Comparison of ENCODE assay signal across 20 cellular contexts in genomic region chr11:128929468-128929867, GRCh38. TPM values are rescaled to one million over a fixed set of nuclear protein-coding genes. Genes with fewer than 3 reads are reported as not detected.
DNase-seq lines count a peak whose midpoint lies in the region; ATAC-seq and TF ChIP-seq lines count a peak whose summit lies in the region.
"Had no signal": no experiment of that assay in that cellular context is flagged by ENCODE, and none has a peak within 500 bp of the region (broad histone marks: within the 10 kb centered on the region; RNA-seq: fewer than 3 reads in every experiment).

No MANE protein-coding gene starts in this region.

- TF ChIP-seq CTCF in GM10248 (IDR thresholded peaks at IDR 0.05; ENCODE audit: control extremely low read depth, extremely low read depth, low read depth, missing control alignments) (no peak), nephron progenitor cell (IDR thresholded peaks at IDR 0.05) (no peak), dorsolateral prefrontal cortex (IDR thresholded peaks at IDR 0.05 in 54 of 56, conservative IDR thresholded peaks at IDR 0.05 in 2 of 56; ENCODE audit: low read depth in 1 of 56, partially characterized antibody in 56 of 56) (no peak), SK-N-SH (IDR thresholded peaks at IDR 0.05) (no peak)

- peak overlapping the region; percentile 48 for H3K27ac Mint-ChIP-seq in dendritic cell treated with granulocyte-macrophage colony-stimulating factor and Interleukin-4, amounts not matched to agents 40 ng/mL and 50 ng/mL, for 4 days
- H3K27ac Mint-ChIP-seq in nephron progenitor cell: no peak overlapping the region

- H3K4me2 ChIP-seq in SK-N-SH: no peak overlapping the region

- intact Hi-C loops in dendritic cell treated with granulocyte-macrophage colony-stimulating factor and Interleukin-4, amounts not matched to agents 40 ng/mL and 50 ng/mL, for 4 days (cut with micrococcal nuclease): no loop called here
- intact Hi-C loops in dorsolateral prefrontal cortex (cut with DNase I): no loop called here

- peaks cover 6% of the 10 kb centered on the region for H3K27me3 Mint-ChIP-seq in dendritic cell treated with granulocyte-macrophage colony-stimulating factor and Interleukin-4, amounts not matched to agents 40 ng/mL and 50 ng/mL, for 4 days
- H3K27me3 Mint-ChIP-seq in nephron progenitor cell (ENCODE audit: low read depth, poor library complexity): peaks cover 50% of the 10 kb centered on the region

- no peak for TF ChIP-seq EP300 in SK-N-SH (IDR thresholded peaks at IDR 0.05; ENCODE audit: borderline replicate concordance in 1 of 2, low read depth in 1 of 2, low read length in 1 of 2)

- no peak for TF ChIP-seq RAD21 in SK-N-SH (IDR thresholded peaks at IDR 0.05; ENCODE audit: low read length)

- 46% methylated on average over 2 of the region's 5 CpGs for WGBS in SK-N-SH (ENCODE audit: low lambda C conversion rate)

- no peaks in the 10 kb centered on the region for H3K36me3 ChIP-seq in SK-N-SH (replicated peaks in 1 of 2; ENCODE audit: control insufficient read depth in 1 of 2, insufficient read depth in 2 of 2, low read length in 1 of 2)
- H3K36me3 ChIP-seq: adrenal gland, heart right ventricle, thoracic aorta had no signal

- no peak overlapping the region for H3K4me3 Mint-ChIP-seq in dendritic cell treated with granulocyte-macrophage colony-stimulating factor and Interleukin-4, amounts not matched to agents 40 ng/mL and 50 ng/mL, for 4 days
- H3K4me3 Mint-ChIP-seq in nephron progenitor cell: peak overlapping the region; percentile 7

- peaks cover 0 to 12% of the 10 kb centered on the region in 2 experiments; a peak in 1 of 4 replicates for H3K4me1 ChIP-seq in SK-N-SH (ENCODE audit: control insufficient read depth in 1 of 2, insufficient read depth in 2 of 2, low read depth in 1 of 2, low read length in 1 of 2)
- H3K4me1 ChIP-seq: adrenal gland, Caco-2 had no signal

- H3K9me2 ChIP-seq in SK-N-SH: no peaks in the 10 kb centered on the region

- no peaks in the 10 kb centered on the region for H3K9me3 Mint-ChIP-seq in dendritic cell treated with granulocyte-macrophage colony-stimulating factor and Interleukin-4, amounts not matched to agents 40 ng/mL and 50 ng/mL, for 4 days
- H3K9me3 Mint-ChIP-seq in nephron progenitor cell: peaks cover 8% of the 10 kb centered on the region

- H3K27me3 ChIP-seq in dorsolateral prefrontal cortex (peaks cover 0 to 25% (median 0%) of the 10 kb centered on the region in 45 donors), SK-N-SH (ENCODE audit: insufficient read depth) (no peaks in the 10 kb centered on the region)
- H3K27me3 ChIP-seq: adrenal gland had no signal

- CTCF ChIA-PET in GM10248 (lab: Yijun Ruan, JAX): interaction anchor here (1.0 kb wide), 1 partner anchor 45 kb away, joined by 5 read pairs; no protein-coding TSS in a partner anchor
- CTCF ChIA-PET in SK-N-SH (lab: Yijun Ruan, JAX): interaction anchor here (0.6 to 2.5 kb wide), 6 partner anchors 11 to 44 kb away, joined by 3 to 14 read pairs (median 4); no protein-coding TSS in a partner anchor

- no peaks in the 10 kb centered on the region for H4K20me1 ChIP-seq in SK-N-SH (ENCODE audit: insufficient read depth)

- H3K9ac ChIP-seq in SK-N-SH: no peak overlapping the region

- H3K4me1 Mint-ChIP-seq in dendritic cell treated with granulocyte-macrophage colony-stimulating factor and Interleukin-4, amounts not matched to agents 40 ng/mL and 50 ng/mL, for 4 days (ENCODE audit: low read depth): peaks cover 20% of the 10 kb centered on the region
- peaks cover 85% of the 10 kb centered on the region for H3K4me1 Mint-ChIP-seq in nephron progenitor cell

- H3K27ac ChIP-seq in dorsolateral prefrontal cortex (no peak overlapping the region), SK-N-SH (ENCODE audit: low read depth in 2 of 2, low read length in 1 of 2) (no peak overlapping the region)
- H3K27ac ChIP-seq: adrenal gland, heart right ventricle, thoracic aorta had no signal

- peak; percentile 46 for ATAC-seq in GM18868 (IDR thresholded peaks at IDR 0.05; ENCODE audit: unreplicated experiment)
- no peak for ATAC-seq in GM21737 (IDR thresholded peaks at IDR 0.05; ENCODE audit: unreplicated experiment)
- ATAC-seq in GM18519 (IDR thresholded peaks at IDR 0.05; ENCODE audit: low FRiP score, unreplicated experiment): no peak
- ATAC-seq: heart right ventricle had no signal

- no peak overlapping the region for H2AFZ ChIP-seq in SK-N-SH (ENCODE audit: low read depth)

- no peaks in the 10 kb centered on the region for H3F3A ChIP-seq in SK-N-SH (replicated peaks; ENCODE audit: insufficient read depth)

- DNase-seq in GM10248 (ENCODE audit: extremely low spot score) (peak; percentile 58), nephron progenitor cell (no peak), dorsolateral prefrontal cortex (no peak), SK-N-SH (no peak)
- DNase-seq: adrenal gland; Caco-2; effector memory CD4-positive, alpha-beta T cell; HCEC 1CT; heart right ventricle; islet precursor cell; mesenchymal stem cell; NCI-H1105 treated with DMSO at 0.1 percent for 48 hours; nucleus accumbens; stimulated activated CD4-positive, alpha-beta T cell treated with anti-CD3 and anti-CD28 coated beads, Interleukin-2, amount 100 ng/mL, for 48 hours had no signal

- no peaks in the 10 kb centered on the region for H3K36me3 Mint-ChIP-seq in dendritic cell treated with granulocyte-macrophage colony-stimulating factor and Interleukin-4, amounts not matched to agents 40 ng/mL and 50 ng/mL, for 4 days (ENCODE audit: low read depth)
- peaks cover 5% of the 10 kb centered on the region for H3K36me3 Mint-ChIP-seq in nephron progenitor cell (ENCODE audit: low read depth)

- H3K79me2 ChIP-seq in SK-N-SH (ENCODE audit: insufficient read depth): no peaks in the 10 kb centered on the region

- H3K4me3 ChIP-seq in dorsolateral prefrontal cortex (no peak overlapping the region), SK-N-SH (ENCODE audit: low read depth in 2 of 2, low read length in 1 of 2) (no peak overlapping the region)
- H3K4me3 ChIP-seq: adrenal gland, heart right ventricle, thoracic aorta had no signal

- POLR2A ChIA-PET in GM10248 (lab: Yijun Ruan, JAX) (no interaction called here), SK-N-SH (lab: Yijun Ruan, JAX) (no interaction called here)

- no peaks in the 10 kb centered on the region for H3K9me3 ChIP-seq in SK-N-SH
- H3K9me3 ChIP-seq: adrenal gland, Caco-2, heart right ventricle, thoracic aorta had no signal

TF ChIP-seq in SK-N-SH, 30 proteins besides CTCF, POLR2A, EP300 and RAD21 (continues in another document):
- TF ChIP-seq MAX (IDR thresholded peaks at IDR 0.05; ENCODE audit: low read depth): no peak
- TF ChIP-seq, protein P1, sequence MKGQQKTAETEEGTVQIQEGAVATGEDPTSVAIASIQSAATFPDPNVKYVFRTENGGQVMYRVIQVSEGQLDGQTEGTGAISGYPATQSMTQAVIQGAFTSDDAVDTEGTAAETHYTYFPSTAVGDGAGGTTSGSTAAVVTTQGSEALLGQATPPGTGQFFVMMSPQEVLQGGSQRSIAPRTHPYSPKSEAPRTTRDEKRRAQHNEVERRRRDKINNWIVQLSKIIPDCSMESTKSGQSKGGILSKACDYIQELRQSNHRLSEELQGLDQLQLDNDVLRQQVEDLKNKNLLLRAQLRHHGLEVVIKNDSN (IDR thresholded peaks at IDR 0.05; ENCODE audit: borderline replicate concordance, low read depth): no peak
- no peak for TF ChIP-seq CHD2 (IDR thresholded peaks at IDR 0.05; ENCODE audit: low read length, partially characterized antibody)
- TF ChIP-seq TEAD4 (IDR thresholded peaks at IDR 0.05; ENCODE audit: borderline replicate concordance, insufficient read depth): no peak
- TF ChIP-seq, protein P2, sequence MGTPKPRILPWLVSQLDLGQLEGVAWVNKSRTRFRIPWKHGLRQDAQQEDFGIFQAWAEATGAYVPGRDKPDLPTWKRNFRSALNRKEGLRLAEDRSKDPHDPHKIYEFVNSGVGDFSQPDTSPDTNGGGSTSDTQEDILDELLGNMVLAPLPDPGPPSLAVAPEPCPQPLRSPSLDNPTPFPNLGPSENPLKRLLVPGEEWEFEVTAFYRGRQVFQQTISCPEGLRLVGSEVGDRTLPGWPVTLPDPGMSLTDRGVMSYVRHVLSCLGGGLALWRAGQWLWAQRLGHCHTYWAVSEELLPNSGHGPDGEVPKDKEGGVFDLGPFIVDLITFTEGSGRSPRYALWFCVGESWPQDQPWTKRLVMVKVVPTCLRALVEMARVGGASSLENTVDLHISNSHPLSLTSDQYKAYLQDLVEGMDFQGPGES (IDR thresholded peaks at IDR 0.05; ENCODE audit: low read depth, low read length): no peak
- no peak for TF ChIP-seq GATA2 (CRISPR knock-in tag; IDR thresholded peaks at IDR 0.05)
- TF ChIP-seq, protein P3, sequence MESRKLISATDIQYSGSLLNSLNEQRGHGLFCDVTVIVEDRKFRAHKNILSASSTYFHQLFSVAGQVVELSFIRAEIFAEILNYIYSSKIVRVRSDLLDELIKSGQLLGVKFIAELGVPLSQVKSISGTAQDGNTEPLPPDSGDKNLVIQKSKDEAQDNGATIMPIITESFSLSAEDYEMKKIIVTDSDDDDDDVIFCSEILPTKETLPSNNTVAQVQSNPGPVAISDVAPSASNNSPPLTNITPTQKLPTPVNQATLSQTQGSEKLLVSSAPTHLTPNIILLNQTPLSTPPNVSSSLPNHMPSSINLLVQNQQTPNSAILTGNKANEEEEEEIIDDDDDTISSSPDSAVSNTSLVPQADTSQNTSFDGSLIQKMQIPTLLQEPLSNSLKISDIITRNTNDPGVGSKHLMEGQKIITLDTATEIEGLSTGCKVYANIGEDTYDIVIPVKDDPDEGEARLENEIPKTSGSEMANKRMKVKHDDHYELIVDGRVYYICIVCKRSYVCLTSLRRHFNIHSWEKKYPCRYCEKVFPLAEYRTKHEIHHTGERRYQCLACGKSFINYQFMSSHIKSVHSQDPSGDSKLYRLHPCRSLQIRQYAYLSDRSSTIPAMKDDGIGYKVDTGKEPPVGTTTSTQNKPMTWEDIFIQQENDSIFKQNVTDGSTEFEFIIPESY (IDR thresholded peaks at IDR 0.05; ENCODE audit: borderline replicate concordance, low read depth): no peak
- TF ChIP-seq POLR2AphosphoS5 (IDR thresholded peaks at IDR 0.05; ENCODE audit: low read depth, low read length): no peak
- TF ChIP-seq SMC3 (IDR thresholded peaks at IDR 0.05; ENCODE audit: low read depth, low read length): no peak

RNA-seq across cellular contexts. Expression of gene TP53AIP1, which starts 13.2 kb away (rescaled TPM):
- total RNA-seq in dorsolateral prefrontal cortex: 1 to 10 TPM in 72 of 120 experiments, under 1 TPM in 47, not detected in 1; 0.22 to 3.7 (median 1.1) TPM
- polyA plus RNA-seq in SK-N-SH (2012; rRNA removed): 0.05 TPM in 2 replicates
- 0.01 TPM in 1 of 2 replicates, not detected in the other for polyA plus RNA-seq in SK-N-SH (2012; cell fraction: cytosol; rRNA removed)
- polyA plus RNA-seq in SK-N-SH (2012; cell fraction: nucleus; rRNA removed): 0.15 and 0.30 TPM in 2 replicates
- total RNA-seq: cardiac septum, heart right ventricle, thoracic aorta had no signal

RNA-seq across cellular contexts. Expression of gene KCNJ5, which starts 38.3 kb away (rescaled TPM):
- 1 to 10 TPM in 92 of 120 experiments, under 1 TPM in 28; 0.29 to 4.9 (median 1.4) TPM for total RNA-seq in dorsolateral prefrontal cortex
- polyA plus RNA-seq in SK-N-SH (2012; rRNA removed): 0.03 TPM in 1 of 2 replicates, not detected in the other
- polyA plus RNA-seq in SK-N-SH (2012; cell fraction: cytosol; rRNA removed): not detected in 2 replicates
- polyA plus RNA-seq in SK-N-SH (2012; cell fraction: nucleus; rRNA removed): 0.01 TPM in 1 of 2 replicates, not detected in the other
- total RNA-seq: Caco-2 had no signal
